In the genomic region with DNA sequence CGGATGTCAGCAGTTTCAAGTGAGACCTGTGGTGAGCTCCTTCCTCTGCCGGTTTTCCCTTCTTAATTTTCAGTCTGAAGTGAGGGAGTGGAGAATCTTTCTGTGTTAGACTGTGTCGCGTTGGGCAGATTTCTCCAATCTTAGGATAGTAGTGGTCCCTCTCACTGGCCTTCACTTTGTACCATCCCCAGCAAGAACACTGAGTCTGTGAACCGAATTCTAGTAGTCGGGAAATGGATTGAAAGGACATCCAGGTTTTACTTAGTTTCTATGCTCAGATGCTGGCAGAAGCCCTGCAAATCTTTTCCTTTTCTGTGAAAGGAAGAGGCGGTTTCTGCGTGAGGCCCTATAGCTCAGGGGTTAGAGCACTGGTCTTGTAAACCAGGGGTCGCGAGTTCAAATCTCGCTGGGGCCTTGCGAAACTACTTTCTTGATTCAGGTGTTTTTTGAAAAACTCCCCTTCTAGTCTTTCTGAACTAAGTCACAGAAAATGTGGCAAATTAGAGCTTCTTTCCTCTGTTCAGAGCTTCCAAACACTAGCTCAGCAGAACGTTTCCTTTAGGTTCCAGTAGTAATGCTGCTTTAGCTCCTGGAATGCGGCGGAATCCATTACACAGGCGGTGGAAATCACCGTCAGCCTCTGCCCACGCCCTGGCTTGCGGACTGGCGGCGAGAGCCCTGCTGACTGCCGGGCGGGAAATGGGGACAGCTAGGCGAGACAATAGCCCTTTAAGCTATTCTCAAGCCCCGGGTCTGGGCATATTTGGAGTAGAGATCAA, we compare ENCODE assay signal across 1 cellular context.
TF ChIP-seq lines count a peak whose summit lies in the region.

No MANE protein-coding gene starts in this region.

TF ChIP-seq in K562, 482 proteins besides CTCF, POLR2A, EP300 and RAD21 (continued from another document and continues in another):
- TF ChIP-seq, protein P1, sequence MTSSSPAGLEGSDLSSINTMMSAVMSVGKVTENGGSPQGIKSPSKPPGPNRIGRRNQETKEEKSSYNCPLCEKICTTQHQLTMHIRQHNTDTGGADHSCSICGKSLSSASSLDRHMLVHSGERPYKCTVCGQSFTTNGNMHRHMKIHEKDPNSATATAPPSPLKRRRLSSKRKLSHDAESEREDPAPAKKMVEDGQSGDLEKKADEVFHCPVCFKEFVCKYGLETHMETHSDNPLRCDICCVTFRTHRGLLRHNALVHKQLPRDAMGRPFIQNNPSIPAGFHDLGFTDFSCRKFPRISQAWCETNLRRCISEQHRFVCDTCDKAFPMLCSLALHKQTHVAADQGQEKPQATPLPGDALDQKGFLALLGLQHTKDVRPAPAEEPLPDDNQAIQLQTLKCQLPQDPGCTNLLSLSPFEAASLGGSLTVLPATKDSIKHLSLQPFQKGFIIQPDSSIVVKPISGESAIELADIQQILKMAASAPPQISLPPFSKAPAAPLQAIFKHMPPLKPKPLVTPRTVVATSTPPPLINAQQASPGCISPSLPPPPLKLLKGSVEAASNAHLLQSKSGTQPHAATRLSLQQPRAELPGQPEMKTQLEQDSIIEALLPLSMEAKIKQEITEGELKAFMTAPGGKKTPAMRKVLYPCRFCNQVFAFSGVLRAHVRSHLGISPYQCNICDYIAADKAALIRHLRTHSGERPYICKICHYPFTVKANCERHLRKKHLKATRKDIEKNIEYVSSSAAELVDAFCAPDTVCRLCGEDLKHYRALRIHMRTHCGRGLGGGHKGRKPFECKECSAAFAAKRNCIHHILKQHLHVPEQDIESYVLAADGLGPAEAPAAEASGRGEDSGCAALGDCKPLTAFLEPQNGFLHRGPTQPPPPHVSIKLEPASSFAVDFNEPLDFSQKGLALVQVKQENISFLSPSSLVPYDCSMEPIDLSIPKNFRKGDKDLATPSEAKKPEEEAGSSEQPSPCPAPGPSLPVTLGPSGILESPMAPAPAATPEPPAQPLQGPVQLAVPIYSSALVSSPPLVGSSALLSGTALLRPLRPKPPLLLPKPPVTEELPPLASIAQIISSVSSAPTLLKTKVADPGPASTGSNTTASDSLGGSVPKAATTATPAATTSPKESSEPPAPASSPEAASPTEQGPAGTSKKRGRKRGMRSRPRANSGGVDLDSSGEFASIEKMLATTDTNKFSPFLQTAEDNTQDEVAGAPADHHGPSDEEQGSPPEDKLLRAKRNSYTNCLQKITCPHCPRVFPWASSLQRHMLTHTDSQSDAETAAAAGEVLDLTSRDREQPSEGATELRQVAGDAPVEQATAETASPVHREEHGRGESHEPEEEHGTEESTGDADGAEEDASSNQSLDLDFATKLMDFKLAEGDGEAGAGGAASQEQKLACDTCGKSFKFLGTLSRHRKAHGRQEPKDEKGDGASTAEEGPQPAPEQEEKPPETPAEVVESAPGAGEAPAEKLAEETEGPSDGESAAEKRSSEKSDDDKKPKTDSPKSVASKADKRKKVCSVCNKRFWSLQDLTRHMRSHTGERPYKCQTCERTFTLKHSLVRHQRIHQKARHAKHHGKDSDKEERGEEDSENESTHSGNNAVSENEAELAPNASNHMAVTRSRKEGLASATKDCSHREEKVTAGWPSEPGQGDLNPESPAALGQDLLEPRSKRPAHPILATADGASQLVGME (CRISPR knock-in tag; IDR thresholded peaks at IDR 0.05) = no peak
- TF ChIP-seq NFE2 (IDR thresholded peaks at IDR 0.05; ENCODE audit: low read depth) (no peak), ZBTB17 (CRISPR knock-in tag; IDR thresholded peaks at IDR 0.05) (no peak), ARID2 (IDR thresholded peaks at IDR 0.05) (no peak), YBX1 (IDR thresholded peaks at IDR 0.05) (no peak), NCOA4 (IDR thresholded peaks at IDR 0.05; ENCODE audit: partially characterized antibody) (no peak), CREB1 (IDR thresholded peaks at IDR 0.05) (no peak), CREB1 (CRISPR knock-in tag; IDR thresholded peaks at IDR 0.05) (no peak), MAFK (IDR thresholded peaks at IDR 0.05; ENCODE audit: low read length) (peak; percentile 25; the same call in 1 of the 2 replicates), RBBP5 (IDR thresholded peaks at IDR 0.05; ENCODE audit: borderline replicate concordance, insufficient read depth, low read length, poor library complexity, severe bottlenecking) (peak; percentile 16), SMAD4 (CRISPR knock-in tag; conservative IDR thresholded peaks at IDR 0.05) (no peak), CC2D1A (IDR thresholded peaks at IDR 0.05) (no peak), STAT5A (IDR thresholded peaks at IDR 0.05; ENCODE audit: borderline replicate concordance, low read length) (no peak), ZNF318 (IDR thresholded peaks at IDR 0.05; ENCODE audit: borderline replicate concordance in 1 of 2, low read depth in 1 of 2) (no peak), ZC3H4 (CRISPR knock-in tag; IDR thresholded peaks at IDR 0.05; ENCODE audit: borderline replicate concordance) (no peak), ZNF311 (CRISPR knock-in tag; IDR thresholded peaks at IDR 0.05) (no peak), CTBP1 (IDR thresholded peaks at IDR 0.05; ENCODE audit: borderline replicate concordance) (no peak), PHB (CRISPR knock-in tag; IDR thresholded peaks at IDR 0.05) (no peak), RNF219 (CRISPR knock-in tag; IDR thresholded peaks at IDR 0.05) (no peak), POLR3A (IDR thresholded peaks at IDR 0.05; ENCODE audit: borderline replicate concordance, extremely low read depth, insufficient read depth, insufficient read length) (peak; percentile 88), GATAD2A (IDR thresholded peaks at IDR 0.05) (no peak)
- TF ChIP-seq, protein P2, sequence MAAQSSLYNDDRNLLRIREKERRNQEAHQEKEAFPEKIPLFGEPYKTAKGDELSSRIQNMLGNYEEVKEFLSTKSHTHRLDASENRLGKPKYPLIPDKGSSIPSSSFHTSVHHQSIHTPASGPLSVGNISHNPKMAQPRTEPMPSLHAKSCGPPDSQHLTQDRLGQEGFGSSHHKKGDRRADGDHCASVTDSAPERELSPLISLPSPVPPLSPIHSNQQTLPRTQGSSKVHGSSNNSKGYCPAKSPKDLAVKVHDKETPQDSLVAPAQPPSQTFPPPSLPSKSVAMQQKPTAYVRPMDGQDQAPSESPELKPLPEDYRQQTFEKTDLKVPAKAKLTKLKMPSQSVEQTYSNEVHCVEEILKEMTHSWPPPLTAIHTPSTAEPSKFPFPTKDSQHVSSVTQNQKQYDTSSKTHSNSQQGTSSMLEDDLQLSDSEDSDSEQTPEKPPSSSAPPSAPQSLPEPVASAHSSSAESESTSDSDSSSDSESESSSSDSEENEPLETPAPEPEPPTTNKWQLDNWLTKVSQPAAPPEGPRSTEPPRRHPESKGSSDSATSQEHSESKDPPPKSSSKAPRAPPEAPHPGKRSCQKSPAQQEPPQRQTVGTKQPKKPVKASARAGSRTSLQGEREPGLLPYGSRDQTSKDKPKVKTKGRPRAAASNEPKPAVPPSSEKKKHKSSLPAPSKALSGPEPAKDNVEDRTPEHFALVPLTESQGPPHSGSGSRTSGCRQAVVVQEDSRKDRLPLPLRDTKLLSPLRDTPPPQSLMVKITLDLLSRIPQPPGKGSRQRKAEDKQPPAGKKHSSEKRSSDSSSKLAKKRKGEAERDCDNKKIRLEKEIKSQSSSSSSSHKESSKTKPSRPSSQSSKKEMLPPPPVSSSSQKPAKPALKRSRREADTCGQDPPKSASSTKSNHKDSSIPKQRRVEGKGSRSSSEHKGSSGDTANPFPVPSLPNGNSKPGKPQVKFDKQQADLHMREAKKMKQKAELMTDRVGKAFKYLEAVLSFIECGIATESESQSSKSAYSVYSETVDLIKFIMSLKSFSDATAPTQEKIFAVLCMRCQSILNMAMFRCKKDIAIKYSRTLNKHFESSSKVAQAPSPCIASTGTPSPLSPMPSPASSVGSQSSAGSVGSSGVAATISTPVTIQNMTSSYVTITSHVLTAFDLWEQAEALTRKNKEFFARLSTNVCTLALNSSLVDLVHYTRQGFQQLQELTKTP (IDR thresholded peaks at IDR 0.05; ENCODE audit: low read depth in 1 of 2, partially characterized antibody in 2 of 2) = peak in 1 of 2 experiments; percentile 30
- TF ChIP-seq, protein P3, sequence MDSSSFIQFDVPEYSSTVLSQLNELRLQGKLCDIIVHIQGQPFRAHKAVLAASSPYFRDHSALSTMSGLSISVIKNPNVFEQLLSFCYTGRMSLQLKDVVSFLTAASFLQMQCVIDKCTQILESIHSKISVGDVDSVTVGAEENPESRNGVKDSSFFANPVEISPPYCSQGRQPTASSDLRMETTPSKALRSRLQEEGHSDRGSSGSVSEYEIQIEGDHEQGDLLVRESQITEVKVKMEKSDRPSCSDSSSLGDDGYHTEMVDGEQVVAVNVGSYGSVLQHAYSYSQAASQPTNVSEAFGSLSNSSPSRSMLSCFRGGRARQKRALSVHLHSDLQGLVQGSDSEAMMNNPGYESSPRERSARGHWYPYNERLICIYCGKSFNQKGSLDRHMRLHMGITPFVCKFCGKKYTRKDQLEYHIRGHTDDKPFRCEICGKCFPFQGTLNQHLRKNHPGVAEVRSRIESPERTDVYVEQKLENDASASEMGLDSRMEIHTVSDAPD (CRISPR knock-in tag; IDR thresholded peaks at IDR 0.05) = no peak
- TF ChIP-seq, protein P4, sequence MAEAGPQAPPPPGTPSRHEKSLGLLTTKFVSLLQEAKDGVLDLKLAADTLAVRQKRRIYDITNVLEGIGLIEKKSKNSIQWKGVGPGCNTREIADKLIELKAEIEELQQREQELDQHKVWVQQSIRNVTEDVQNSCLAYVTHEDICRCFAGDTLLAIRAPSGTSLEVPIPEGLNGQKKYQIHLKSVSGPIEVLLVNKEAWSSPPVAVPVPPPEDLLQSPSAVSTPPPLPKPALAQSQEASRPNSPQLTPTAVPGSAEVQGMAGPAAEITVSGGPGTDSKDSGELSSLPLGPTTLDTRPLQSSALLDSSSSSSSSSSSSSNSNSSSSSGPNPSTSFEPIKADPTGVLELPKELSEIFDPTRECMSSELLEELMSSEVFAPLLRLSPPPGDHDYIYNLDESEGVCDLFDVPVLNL (CRISPR knock-in tag; IDR thresholded peaks at IDR 0.05; ENCODE audit: low read depth) = no peak
- TF ChIP-seq, protein P5, sequence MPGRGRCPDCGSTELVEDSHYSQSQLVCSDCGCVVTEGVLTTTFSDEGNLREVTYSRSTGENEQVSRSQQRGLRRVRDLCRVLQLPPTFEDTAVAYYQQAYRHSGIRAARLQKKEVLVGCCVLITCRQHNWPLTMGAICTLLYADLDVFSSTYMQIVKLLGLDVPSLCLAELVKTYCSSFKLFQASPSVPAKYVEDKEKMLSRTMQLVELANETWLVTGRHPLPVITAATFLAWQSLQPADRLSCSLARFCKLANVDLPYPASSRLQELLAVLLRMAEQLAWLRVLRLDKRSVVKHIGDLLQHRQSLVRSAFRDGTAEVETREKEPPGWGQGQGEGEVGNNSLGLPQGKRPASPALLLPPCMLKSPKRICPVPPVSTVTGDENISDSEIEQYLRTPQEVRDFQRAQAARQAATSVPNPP (IDR thresholded peaks at IDR 0.05; ENCODE audit: borderline replicate concordance, insufficient read depth, insufficient read length) = no peak
